Comparison of ENCODE assay signal across 8 cellular contexts in genomic region chrX:10015711-10016515, GRCh38. TPM values are rescaled to one million over a fixed set of nuclear protein-coding genes. Genes with fewer than 3 reads are reported as not detected.
DNase-seq lines count a peak whose midpoint lies in the region; ATAC-seq, FAIRE-seq and TF ChIP-seq lines count a peak whose summit lies in the region.

No MANE protein-coding gene starts in this region.

- TF ChIP-seq EP300 in suprapubic skin (IDR thresholded peaks at IDR 0.05): no peak

- no peaks in the 10 kb centered on the region for H3K27me3 ChIP-seq in MG63
- H3K27me3 ChIP-seq in bronchial epithelial cell (ENCODE audit: control insufficient read depth, insufficient read depth, low read length): no peaks in the 10 kb centered on the region
- H3K27me3 ChIP-seq in liver (ENCODE audit: control insufficient read depth in 4 of 4, insufficient read depth in 4 of 4, low read length in 3 of 4): no peaks in the 10 kb centered on the region
- H3K27me3 ChIP-seq in suprapubic skin: no peaks in the 10 kb centered on the region

- H3K27ac ChIP-seq in liver (ENCODE audit: low read depth in 1 of 2, low read length in 2 of 2) (peak overlapping the region; percentile 54 to 56), suprapubic skin (peak overlapping the region; percentile 77)

- DNase-seq in Right ventricle myocardium inferior (ENCODE audit: missing footprints) (peak; percentile 79), cardiac septum (ENCODE audit: low spot score) (no peak), MG63 (peak; percentile 39), bronchial epithelial cell (ENCODE audit: low read depth) (no peak), suprapubic skin (ENCODE audit: low spot score in 2 of 2) (peak; percentile 77 to 78)
- no peak for DNase-seq in stimulated activated CD8-positive, alpha-beta memory T cell treated with anti-CD3 and anti-CD28 coated beads, Interleukin-4, amount 100 ng/mL, for 48 hours

- WGBS in liver: 19% methylated on average over 88 of the region's 88 CpGs
- 32% methylated on average over 12 of the region's 88 CpGs for WGBS in suprapubic skin

- no peak overlapping the region for H3K9ac ChIP-seq in liver (ENCODE audit: low read depth in 1 of 2, low read length in 2 of 2)

- H3K36me3 ChIP-seq in MG63 (no peaks in the 10 kb centered on the region; the same call in 1 of the 2 replicates), bronchial epithelial cell (ENCODE audit: control insufficient read depth, insufficient read depth, low read length) (no peaks in the 10 kb centered on the region), liver (ENCODE audit: control insufficient read depth in 4 of 4, insufficient read depth in 3 of 4, low read depth in 1 of 4, low read length in 3 of 4) (no peaks in the 10 kb centered on the region), suprapubic skin (no peaks in the 10 kb centered on the region)

- H3K4me3 ChIP-seq in MG63 (peak overlapping the region; percentile 59), bronchial epithelial cell (ENCODE audit: low read depth, low read length) (peak overlapping the region; percentile 50), liver (ENCODE audit: low read depth in 1 of 3, low read length in 3 of 3) (peak overlapping the region in 1 of 3 donors; percentile 74), suprapubic skin (peak overlapping the region; percentile 53)

- intact Hi-C loops in Right ventricle myocardium inferior (cut with DNase I) (loop anchor here (1.0 to 2.0 kb wide), 2 partner anchors 37 to 67 kb away; no protein-coding TSS in a partner anchor), cardiac septum (cut with DNase I) (loop anchor here (2.0 to 5.0 kb wide), 2 partner anchors 67 to 101 kb away; no protein-coding TSS in a partner anchor)

- H3K9me3 ChIP-seq in MG63: no peaks in the 10 kb centered on the region
- H3K9me3 ChIP-seq in liver (ENCODE audit: control insufficient read depth in 4 of 4, low read length in 3 of 4): no peaks in the 10 kb centered on the region
- H3K9me3 ChIP-seq in suprapubic skin: no peaks in the 10 kb centered on the region

- TF ChIP-seq CTCF in bronchial epithelial cell (IDR thresholded peaks at IDR 0.05; ENCODE audit: insufficient read depth, low read length, severe bottlenecking) (peak; percentile 7), liver (IDR thresholded peaks at IDR 0.05; ENCODE audit: low read depth, low read length, missing input control) (no peak), suprapubic skin (IDR thresholded peaks at IDR 0.05) (no peak)

- ATAC-seq in Right ventricle myocardium inferior (peak; percentile 26), GM21526 (IDR thresholded peaks at IDR 0.05; ENCODE audit: low FRiP score, unreplicated experiment) (no peak)

- FAIRE-seq in bronchial epithelial cell (lab: Jason Lieb, UNC): no peak

- H3K4me1 ChIP-seq in liver (ENCODE audit: control insufficient read depth in 4 of 4, insufficient read depth in 4 of 4, low read length in 3 of 4) (peaks cover 0 to 6% (median under 1%) of the 10 kb centered on the region in 4 donors), suprapubic skin (peaks cover 9% of the 10 kb centered on the region)

- TF ChIP-seq POLR2A in suprapubic skin (IDR thresholded peaks at IDR 0.05): no peak

- TF ChIP-seq RAD21 in liver (IDR thresholded peaks at IDR 0.05): no peak

TF ChIP-seq in liver, 16 proteins besides CTCF, POLR2A, EP300 and RAD21:
- TF ChIP-seq, protein P1, sequence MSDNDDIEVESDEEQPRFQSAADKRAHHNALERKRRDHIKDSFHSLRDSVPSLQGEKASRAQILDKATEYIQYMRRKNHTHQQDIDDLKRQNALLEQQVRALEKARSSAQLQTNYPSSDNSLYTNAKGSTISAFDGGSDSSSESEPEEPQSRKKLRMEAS (IDR thresholded peaks at IDR 0.05): no peak
- TF ChIP-seq RXRA (IDR thresholded peaks at IDR 0.05) (no peak), FOXA1 (IDR thresholded peaks at IDR 0.05) (no peak), TAF1 (conservative IDR thresholded peaks at IDR 0.05) (no peak), NR2F2 (IDR thresholded peaks at IDR 0.05) (no peak), JUND (IDR thresholded peaks at IDR 0.05) (no peak), EGR1 (IDR thresholded peaks at IDR 0.05; ENCODE audit: low read depth in 2 of 2) (no peak), HNF4A (conservative IDR thresholded peaks at IDR 0.05) (no peak), REST (IDR thresholded peaks at IDR 0.05) (no peak), SP1 (IDR thresholded peaks at IDR 0.05) (no peak), FOXA2 (IDR thresholded peaks at IDR 0.05) (no peak), GABPA (IDR thresholded peaks at IDR 0.05 in 1 of 2, conservative IDR thresholded peaks at IDR 0.05 in 1 of 2) (no peak), YY1 (IDR thresholded peaks at IDR 0.05) (no peak), HNF4G (IDR thresholded peaks at IDR 0.05) (no peak)
- TF ChIP-seq, protein P2, sequence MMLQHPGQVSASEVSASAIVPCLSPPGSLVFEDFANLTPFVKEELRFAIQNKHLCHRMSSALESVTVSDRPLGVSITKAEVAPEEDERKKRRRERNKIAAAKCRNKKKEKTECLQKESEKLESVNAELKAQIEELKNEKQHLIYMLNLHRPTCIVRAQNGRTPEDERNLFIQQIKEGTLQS (IDR thresholded peaks at IDR 0.05): no peak
- TF ChIP-seq, protein P3, sequence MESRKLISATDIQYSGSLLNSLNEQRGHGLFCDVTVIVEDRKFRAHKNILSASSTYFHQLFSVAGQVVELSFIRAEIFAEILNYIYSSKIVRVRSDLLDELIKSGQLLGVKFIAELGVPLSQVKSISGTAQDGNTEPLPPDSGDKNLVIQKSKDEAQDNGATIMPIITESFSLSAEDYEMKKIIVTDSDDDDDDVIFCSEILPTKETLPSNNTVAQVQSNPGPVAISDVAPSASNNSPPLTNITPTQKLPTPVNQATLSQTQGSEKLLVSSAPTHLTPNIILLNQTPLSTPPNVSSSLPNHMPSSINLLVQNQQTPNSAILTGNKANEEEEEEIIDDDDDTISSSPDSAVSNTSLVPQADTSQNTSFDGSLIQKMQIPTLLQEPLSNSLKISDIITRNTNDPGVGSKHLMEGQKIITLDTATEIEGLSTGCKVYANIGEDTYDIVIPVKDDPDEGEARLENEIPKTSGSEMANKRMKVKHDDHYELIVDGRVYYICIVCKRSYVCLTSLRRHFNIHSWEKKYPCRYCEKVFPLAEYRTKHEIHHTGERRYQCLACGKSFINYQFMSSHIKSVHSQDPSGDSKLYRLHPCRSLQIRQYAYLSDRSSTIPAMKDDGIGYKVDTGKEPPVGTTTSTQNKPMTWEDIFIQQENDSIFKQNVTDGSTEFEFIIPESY (IDR thresholded peaks at IDR 0.05): no peak

RNA-seq across cellular contexts. Expression of gene CLDN34, which starts 48.8 kb away (rescaled TPM):
- not detected for total RNA-seq in Right ventricle myocardium inferior
- total RNA-seq in cardiac septum: not detected
- total RNA-seq in MG63 (2014; rRNA removed; shearing (Covaris generic); ENCODE audit: low replicate concordance): not detected in 2 replicates
- not detected in 2 replicates for total RNA-seq in bronchial epithelial cell
- total RNA-seq in liver: under 1 TPM in 1 of 2 donors, not detected in 1; 0.50 TPM
- not detected for polyA plus RNA-seq in liver
- total RNA-seq in suprapubic skin: 1 to 10 TPM in 2 of 4 donors, not detected in 2; 1.1 to 2.3 TPM

Comparison
In these comparisons a context has a peak if more than half of its experiments do, and no peak if none do; other contexts are left out.
1. DNase-seq: peak in Right ventricle myocardium inferior (single experiment), MG63 (single experiment) and suprapubic skin (2 of 2); none in cardiac septum (single experiment), bronchial epithelial cell (single experiment) and stimulated activated CD8-positive, alpha-beta memory T cell treated with anti-CD3 and anti-CD28 coated beads, Interleukin-4, amount 100 ng/mL, for 48 hours (single experiment).